8 cellular contexts compared by ENCODE assay signal in genomic region chr10:43137971-43138756, GRCh38. TPM values are rescaled to one million over a fixed set of nuclear protein-coding genes. Genes with fewer than 3 reads are reported as not detected.
DNase-seq lines count a peak whose midpoint lies in the region; ATAC-seq and TF ChIP-seq lines count a peak whose summit lies in the region.

CSGALNACT2 (plus strand) TSS chr10:43138445; CDS start chr10:43155150, 16,705 bp downstream.

- peaks cover 7% of the 10 kb centered on the region for H3K36me3 Mint-ChIP-seq in T-helper 17 cell (ENCODE audit: low read depth)

- under 1% methylated on average over 58 of the region's 95 CpGs for WGBS in prostate gland

- TF ChIP-seq CTCF in GM12875 (IDR thresholded peaks at IDR 0.05; ENCODE audit: borderline replicate concordance, insufficient read depth, low read depth, low read length) = no peak
- TF ChIP-seq CTCF in prostate gland (IDR thresholded peaks at IDR 0.05) = no peak

- no peaks in the 10 kb centered on the region for H3K36me3 ChIP-seq in prostate gland

- peak within 1 kb of the TSS; percentile 96 for H3K27ac Mint-ChIP-seq in T-helper 17 cell

- H3K9me3 ChIP-seq in T-helper 17 cell (ENCODE audit: control insufficient read depth, low read length, poor library complexity, severe bottlenecking) (no peaks in the 10 kb centered on the region), prostate gland (no peaks in the 10 kb centered on the region)

- H3K4me3 ChIP-seq in GM12875 (ENCODE audit: low read depth, low read length) = peak within 1 kb of the TSS; percentile 87
- H3K4me3 ChIP-seq in prostate gland = peak within 1 kb of the TSS; percentile 87 to 89

- TF ChIP-seq POLR2A in prostate gland (IDR thresholded peaks at IDR 0.05) = peak; percentile 60

- H3K27ac ChIP-seq in prostate gland = peak within 1 kb of the TSS; percentile 91 to 95

- peak; percentile 17 for DNase-seq in NCI-H128 (lab: John Stamatoyannopoulos, UW; ENCODE audit: unreplicated experiment)
- peak; percentile 84 to 86 (median 85) for DNase-seq in T-helper 17 cell
- DNase-seq in amniotic stem cell (lab: John Stamatoyannopoulos, UW) = peak; percentile 78
- peak; percentile 94 for DNase-seq in left ventricle myocardium superior
- DNase-seq in prostate gland (ENCODE audit: low spot score) = peak; percentile 81
- DNase-seq in ureter (ENCODE audit: low spot score) = peak; percentile 84

- H3K4me3 Mint-ChIP-seq in T-helper 17 cell = peak within 1 kb of the TSS; percentile 99

- H3K27me3 Mint-ChIP-seq in T-helper 17 cell = no peaks in the 10 kb centered on the region

- intact Hi-C loops in left ventricle myocardium superior (cut with micrococcal nuclease) = no loop called here
- intact Hi-C loops in prostate gland (cut with DNase I) = no loop called here

- H3K4me1 ChIP-seq in prostate gland (replicated peaks) = no peaks in the 10 kb centered on the region

- ATAC-seq in HG02678 (IDR thresholded peaks at IDR 0.05; ENCODE audit: unreplicated experiment) (peak; percentile 65), T-helper 17 cell (peak; percentile 82), left ventricle myocardium superior (peak; percentile 98)

- H3K4me1 Mint-ChIP-seq in T-helper 17 cell = peaks cover 34% of the 10 kb centered on the region

- H3K27me3 ChIP-seq in prostate gland (replicated peaks; ENCODE audit: insufficient read depth) = no peaks in the 10 kb centered on the region

RNA-seq across cellular contexts. Expression of gene CSGALNACT2, which starts in this region (rescaled TPM):
- total RNA-seq in T-helper 17 cell = 10 to 100 TPM; 38.9 to 51.4 TPM
- total RNA-seq in left ventricle myocardium superior = 7.7 TPM
- 10 to 100 TPM in 1 of 2 donors, 1 to 10 TPM in 1; 10.0 to 15.9 TPM for total RNA-seq in prostate gland
- total RNA-seq in ureter = 15.2 TPM

Comparison
In these comparisons a context has a peak if more than half of its experiments do, and no peak if none do; other contexts are left out.
1. Peak in every context shown above with its lines: DNase-seq, ATAC-seq, H3K4me3 ChIP-seq and H3K27ac ChIP-seq.
2. DNase-seq: peak in every context shown above with its lines; median percentile 94 in left ventricle myocardium superior; 85 in T-helper 17 cell; 84 in ureter; 81 in prostate gland; 78 in amniotic stem cell; 17 in NCI-H128.